In the genomic region with DNA sequence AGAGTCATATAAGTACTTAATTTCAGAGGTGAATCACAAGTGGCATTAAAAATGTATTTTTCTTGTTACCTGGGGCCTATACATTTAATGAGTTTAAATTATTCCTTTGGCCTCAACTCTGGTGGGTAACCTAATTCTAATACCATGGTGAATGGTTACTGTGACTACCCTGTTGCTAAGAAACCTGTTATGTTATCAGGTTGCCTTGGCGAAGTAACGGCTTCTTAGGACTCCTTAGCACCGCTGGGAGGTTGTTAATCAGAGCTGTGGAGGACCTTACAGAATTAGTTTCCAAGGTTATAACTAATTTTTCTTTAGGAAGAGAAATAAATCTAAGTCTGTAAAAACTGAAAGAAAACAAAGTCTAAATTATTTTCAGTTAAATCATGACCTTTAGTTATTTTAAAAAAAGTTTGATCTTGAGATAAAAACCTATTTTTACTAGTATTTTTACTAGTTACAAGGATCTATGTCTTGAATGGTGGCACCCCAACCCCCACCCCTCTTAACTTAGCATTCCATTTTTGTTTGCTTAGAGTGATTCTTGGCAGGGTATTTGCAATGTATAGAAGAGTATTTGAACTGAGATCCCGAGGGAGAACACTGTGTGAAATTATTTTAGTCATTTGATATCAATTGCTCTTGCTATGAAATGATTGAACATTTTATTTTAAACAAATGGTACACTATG, we compare ENCODE assay signal across 11 cellular contexts.
DNase-seq lines count a peak whose midpoint lies in the region; ATAC-seq, FAIRE-seq and TF ChIP-seq lines count a peak whose summit lies in the region.
"Had no signal": no experiment of that assay in that cellular context is flagged by ENCODE, and none has a peak within 500 bp of the region (broad histone marks: within the 10 kb centered on the region; RNA-seq: fewer than 3 reads in every experiment).

No MANE protein-coding gene starts in this region.

- no peak for TF ChIP-seq RAD21 in GM12878 (IDR thresholded peaks at IDR 0.05; ENCODE audit: insufficient read depth, low read depth, low read length)

- H3K27me3 ChIP-seq in GM12878 (replicated peaks in 1 of 2; ENCODE audit: control insufficient read depth in 2 of 2, insufficient read depth in 2 of 2, low read length in 1 of 2) = no peaks in the 10 kb centered on the region
- no peaks in the 10 kb centered on the region for H3K27me3 ChIP-seq in mesendoderm (ENCODE audit: insufficient read depth, low read length, poor library complexity)

- H3K9me3 Mint-ChIP-seq in CD14-positive monocyte = no peaks in the 10 kb centered on the region
- H3K9me3 Mint-ChIP-seq: activated CD8-positive, alpha-beta T cell treated with anti-CD3 and anti-CD28 coated beads for 36 hours had no signal

- H4K8ac ChIP-seq in mesendoderm (ENCODE audit: low read depth, low read length) = no peak overlapping the region

- no peak overlapping the region for H3K4ac ChIP-seq in mesendoderm (ENCODE audit: low read depth, low read length)

- TF ChIP-seq POLR2A in GM12878 (IDR thresholded peaks at IDR 0.05; ENCODE audit: low read depth, low read length) = no peak

- ATAC-seq in GM12878 (peak; percentile 75), HG03039 (IDR thresholded peaks at IDR 0.05; ENCODE audit: unreplicated experiment) (no peak), HG02840 (IDR thresholded peaks at IDR 0.05; ENCODE audit: low FRiP score, unreplicated experiment) (no peak)
- ATAC-seq: activated CD8-positive, alpha-beta T cell treated with anti-CD3 and anti-CD28 coated beads for 36 hours had no signal

- H3K27me3 Mint-ChIP-seq in CD14-positive monocyte (ENCODE audit: low read depth in 3 of 3) = no peaks in the 10 kb centered on the region
- H3K27me3 Mint-ChIP-seq: activated CD8-positive, alpha-beta T cell treated with anti-CD3 and anti-CD28 coated beads for 36 hours had no signal

- peaks cover 24% of the 10 kb centered on the region for H3K79me1 ChIP-seq in mesendoderm (ENCODE audit: low read length)

- no peaks in the 10 kb centered on the region for H4K20me1 ChIP-seq in GM12878 (ENCODE audit: control insufficient read depth, insufficient read depth)

- intact Hi-C loops in GM12878 (cut with micrococcal nuclease; ENCODE audit: unreplicated experiment) = no loop called here
- intact Hi-C loops in CD14-positive monocyte (cut with micrococcal nuclease) = no loop called here

- H3K56ac ChIP-seq in mesendoderm (ENCODE audit: low read length) = no peak overlapping the region

- WGBS in GM12878 (ENCODE audit: insufficient coverage, insufficient replicate concordance, low lambda C conversion rate, missing lambda C conversion rate) = 74% methylated on average over 4 of the region's 4 CpGs
- no CpG with 5 or more reads among the region's 4 CpGs for WGBS in mesendoderm (ENCODE audit: extremely low coverage, insufficient coverage, low lambda C conversion rate)

- H3K27ac ChIP-seq in GM12878 (ENCODE audit: control insufficient read depth, insufficient read depth) (no peak overlapping the region), mesendoderm (ENCODE audit: low read depth, low read length) (no peak overlapping the region)
- H3K27ac ChIP-seq: dorsolateral prefrontal cortex had no signal

- SMC1A ChIA-PET in GM12878 (lab: Charles Lee; ENCODE audit: uncharacterized antibody, unreplicated experiment) = interaction anchor here (0.6 to 3.5 kb wide), 9 partner anchors 9 to 467 kb away, joined by 3 to 12 read pairs (median 5); no protein-coding TSS in a partner anchor

- CTCF ChIA-PET in GM12878 (lab: Yijun Ruan, JAX) = interaction anchor here (1.5 to 1.7 kb wide), 2 partner anchors 9 to 147 kb away, joined by 4 to 8 read pairs; no protein-coding TSS in a partner anchor

- no TSS peak for BruUV-seq in GM12878 (replicated peaks; lab: Mats Ljungman, UMichigan)

- no peak overlapping the region for H2BK5ac ChIP-seq in mesendoderm (ENCODE audit: low read length)

- H3K9me3 ChIP-seq in GM12878 (replicated peaks; ENCODE audit: control insufficient read depth, insufficient read depth, low read length) = no peaks in the 10 kb centered on the region

- H4K5ac ChIP-seq in mesendoderm (ENCODE audit: low read length) = no peak overlapping the region

- H3K23ac ChIP-seq in mesendoderm (ENCODE audit: low read length) = no peak overlapping the region

- no peak overlapping the region for H2BK120ac ChIP-seq in mesendoderm (ENCODE audit: low read depth, low read length)

- DNase-seq in DMS79 (lab: John Stamatoyannopoulos, UW) (peak; percentile 35), NCI-H1417 (lab: John Stamatoyannopoulos, UW) (peak; percentile 26 to 90 (median 61)), GM12878 (ENCODE audit: low read depth, low spot score) (no peak), mesendoderm (peak; percentile 97), epidermal melanocyte (ENCODE audit: insufficient read length, low spot score) (no peak), CD14-positive monocyte (ENCODE audit: low spot score) (no peak)
- DNase-seq: activated CD8-positive, alpha-beta T cell treated with anti-CD3 and anti-CD28 coated beads for 36 hours; dorsolateral prefrontal cortex; Kasumi-1 had no signal

- H2AK5ac ChIP-seq in mesendoderm (ENCODE audit: low read length) = no peak overlapping the region

- in situ Hi-C loops in GM12878 (cut with MboI) = no loop called here

- TF ChIP-seq CTCF in GM12878 (IDR thresholded peaks at IDR 0.05 in 2 of 3, conservative IDR thresholded peaks at IDR 0.05 in 1 of 3; ENCODE audit: control insufficient read depth in 2 of 3, extremely low read depth in 1 of 3, insufficient read depth in 1 of 3, low read depth in 3 of 3, low read length in 3 of 3) (no peak), CD14-positive monocyte (IDR thresholded peaks at IDR 0.05) (no peak)

- H2AFZ ChIP-seq in GM12878 (ENCODE audit: control insufficient read depth, low read depth, low read length) = no peak overlapping the region

- RAD21 ChIA-PET in GM12878 (lab: Charles Lee; ENCODE audit: unreplicated experiment) = interaction anchor here (1.3 to 1.6 kb wide), 2 partner anchors 12 to 20 kb away, joined by 3 to 6 read pairs; no protein-coding TSS in a partner anchor

- peaks cover 8 to 10% of the 10 kb centered on the region in 2 donors for H3K36me3 Mint-ChIP-seq in CD14-positive monocyte

- H3K79me2 ChIP-seq in GM12878 (ENCODE audit: control insufficient read depth, insufficient read depth, low read length) (peaks cover 5% of the 10 kb centered on the region), mesendoderm (ENCODE audit: control insufficient read depth, insufficient read depth, low read length) (peaks cover 34% of the 10 kb centered on the region)

- no peak overlapping the region for H3K18ac ChIP-seq in mesendoderm (ENCODE audit: low read length)

- no peak overlapping the region for H2BK15ac ChIP-seq in mesendoderm (replicated peaks; ENCODE audit: low read depth)

- H3K4me3 ChIP-seq in GM12878 = no peak overlapping the region
- H3K4me3 ChIP-seq in mesendoderm (ENCODE audit: low read length) = no peak overlapping the region
- H3K4me3 ChIP-seq: dorsolateral prefrontal cortex had no signal

- H3K27ac Mint-ChIP-seq in CD14-positive monocyte = peak overlapping the region in 1 of 7 donors; percentile 10
- H3K27ac Mint-ChIP-seq: activated CD8-positive, alpha-beta T cell treated with anti-CD3 and anti-CD28 coated beads for 36 hours had no signal

- no peaks in the 10 kb centered on the region for H3K4me1 ChIP-seq in GM12878 (ENCODE audit: control insufficient read depth, insufficient read depth, low read length)
- H3K4me1 ChIP-seq in mesendoderm (ENCODE audit: control insufficient read depth, low read depth, low read length) = no peaks in the 10 kb centered on the region

- FAIRE-seq in GM12878 (lab: Jason Lieb, UNC) = peak; percentile 13

- H3K4me2 ChIP-seq in GM12878 (ENCODE audit: control insufficient read depth, insufficient read depth) = no peak overlapping the region
- no peak overlapping the region for H3K4me2 ChIP-seq in mesendoderm (ENCODE audit: low read length)

- H3K36me3 ChIP-seq in GM12878 (ENCODE audit: control insufficient read depth in 2 of 2, insufficient read depth in 2 of 2, low read length in 1 of 2) (peaks cover 0 to 4% of the 10 kb centered on the region in 2 experiments; a peak in 2 of 4 replicates), mesendoderm (ENCODE audit: control insufficient read depth, insufficient read depth, low read length) (no peaks in the 10 kb centered on the region)

- no peak overlapping the region for H3K4me3 Mint-ChIP-seq in CD14-positive monocyte
- H3K4me3 Mint-ChIP-seq: activated CD8-positive, alpha-beta T cell treated with anti-CD3 and anti-CD28 coated beads for 36 hours had no signal

- H3K4me1 Mint-ChIP-seq in CD14-positive monocyte = peaks cover 15% of the 10 kb centered on the region

- POLR2A ChIA-PET in GM12878 (lab: Charles Lee) = interaction anchor here (0.8 to 1.5 kb wide), 3 partner anchors 9 to 23 kb away, joined by 3 read pairs; no protein-coding TSS in a partner anchor

- no peak for TF ChIP-seq EP300 in GM12878 (IDR thresholded peaks at IDR 0.05; ENCODE audit: borderline replicate concordance in 1 of 2, control insufficient read depth in 1 of 2, low read depth in 2 of 2, low read length in 2 of 2)

- H3K9ac ChIP-seq in GM12878 (ENCODE audit: control insufficient read depth, insufficient read depth, low read length) (no peak overlapping the region), mesendoderm (ENCODE audit: low read length) (no peak overlapping the region)

TF ChIP-seq in GM12878, 131 proteins besides CTCF, POLR2A, EP300 and RAD21 (continues in another document):
- TF ChIP-seq BMI1 (IDR thresholded peaks at IDR 0.05; ENCODE audit: borderline replicate concordance) = peak; percentile 54; the same call in 1 of the 2 replicates
- no peak for TF ChIP-seq YBX1 (IDR thresholded peaks at IDR 0.05)
- peak; percentile 65; the same call in 1 of the 2 replicates for TF ChIP-seq MXI1 (IDR thresholded peaks at IDR 0.05; ENCODE audit: low read depth, low read length)
- no peak for TF ChIP-seq NFXL1 (IDR thresholded peaks at IDR 0.05; ENCODE audit: borderline replicate concordance)
- no peak for TF ChIP-seq CHD1 (IDR thresholded peaks at IDR 0.05; ENCODE audit: low read depth, low read length)

Comparison
In these comparisons a context has a peak if more than half of its experiments do, and no peak if none do; other contexts are left out.
1. DNase-seq: peak in DMS79 (single experiment), NCI-H1417 (3 of 3) and mesendoderm (single experiment); none in GM12878 (single experiment), epidermal melanocyte (single experiment) and CD14-positive monocyte (single experiment).